Comparison of ENCODE assay signal across 18 cellular contexts in genomic region chr16:73846292-73846849, GRCh38.
DNase-seq lines count a peak whose midpoint lies in the region; TF ChIP-seq lines count a peak whose summit lies in the region.
"Had no signal": no experiment of that assay in that cellular context is flagged by ENCODE, and none has a peak within 500 bp of the region (broad histone marks: within the 10 kb centered on the region; RNA-seq: fewer than 3 reads in every experiment).

No MANE protein-coding gene starts in this region.

- no peaks in the 10 kb centered on the region for H3K36me3 Mint-ChIP-seq in activated CD4-positive, alpha-beta memory T cell treated with anti-CD3 and anti-CD28 coated beads, Interleukin-2, amount 10 ng/mL, durations not matched to agents 7 days and 5 days (ENCODE audit: low read depth)

- DNase-seq in DMS 273 treated with DMSO at 0.1 percent for 48 hours (lab: John Stamatoyannopoulos, UW) (peak; percentile 8), HEK293T (ENCODE audit: extremely low spot score) (peak; percentile 10), ascending aorta (ENCODE audit: low spot score in 2 of 2) (no peak), medulla oblongata (ENCODE audit: extremely low spot score) (peak; percentile 24), ACHN (no peak), GF-D8 (lab: John Stamatoyannopoulos, UW) (no peak)
- no peak for DNase-seq in stimulated activated CD4-positive, alpha-beta T cell treated with anti-CD3 and anti-CD28 coated beads, Interleukin-4, amount 100 ng/mL, for 24 hours
- DNase-seq in activated CD4-positive, alpha-beta memory T cell treated with anti-CD3 and anti-CD28 coated beads, Interleukin-2, amount 10 ng/mL, durations not matched to agents 7 days and 5 days, result no peak
- DNase-seq: activated T-cell treated with anti-CD3 and anti-CD28 coated beads, Interleukin-2, amount 50 U/mL, for 48 hours; kidney glomerular epithelial cell; ovary; small intestine; uterus had no signal

- POLR2A ChIA-PET in HEK293T (lab: Yijun Ruan, JAX), result no interaction called here
- POLR2A ChIA-PET in activated CD4-positive, alpha-beta memory T cell treated with anti-CD3 and anti-CD28 coated beads, Interleukin-2, amount 10 ng/mL, durations not matched to agents 7 days and 5 days (lab: Charles Lee), result no interaction called here

- no peak overlapping the region for H3K4me3 ChIP-seq in ascending aorta
- H3K4me3 ChIP-seq: BLaER1 treated with 17β-estradiol and CSF1 and Interleukin-3, amounts not matched to agents 10 nM and 100 nM; gastroesophageal sphincter; GM12878; mucosa of descending colon; ovary; uterus had no signal

- TF ChIP-seq CTCF in ascending aorta (IDR thresholded peaks at IDR 0.05), result peak in 2 of 3 experiments; percentile 4 to 34

- H3K4me1 Mint-ChIP-seq in activated CD4-positive, alpha-beta memory T cell treated with anti-CD3 and anti-CD28 coated beads, Interleukin-2, amount 10 ng/mL, durations not matched to agents 7 days and 5 days, result no peaks in the 10 kb centered on the region

- H3K27me3 ChIP-seq in ascending aorta, result no peaks in the 10 kb centered on the region
- H3K27me3 ChIP-seq: BLaER1 treated with 17β-estradiol and CSF1 and Interleukin-3, amounts not matched to agents 10 nM and 100 nM; ovary; uterus had no signal

- no peaks in the 10 kb centered on the region for H3K27me3 Mint-ChIP-seq in activated CD4-positive, alpha-beta memory T cell treated with anti-CD3 and anti-CD28 coated beads, Interleukin-2, amount 10 ng/mL, durations not matched to agents 7 days and 5 days

- H3K4me1 ChIP-seq in ascending aorta, result no peaks in the 10 kb centered on the region
- H3K4me1 ChIP-seq: gastroesophageal sphincter, uterus had no signal

- in situ Hi-C loops in ACHN (cut with HindIII; ENCODE audit: low pct_ligation_motif_present, low pct_unique_long_range_greater_than_20kb, low sequenced_read_pairs), result no loop called here

- CTCF ChIA-PET in HEK293T (lab: Yijun Ruan, JAX), result no interaction called here
- CTCF ChIA-PET in activated CD4-positive, alpha-beta memory T cell treated with anti-CD3 and anti-CD28 coated beads, Interleukin-2, amount 10 ng/mL, durations not matched to agents 7 days and 5 days (lab: Charles Lee), result no interaction called here

- H3K36me3 ChIP-seq in ascending aorta, result no peaks in the 10 kb centered on the region
- H3K36me3 ChIP-seq: BLaER1 treated with 17β-estradiol and CSF1 and Interleukin-3, amounts not matched to agents 10 nM and 100 nM; gastroesophageal sphincter; ovary; uterus had no signal

- intact Hi-C loops in ascending aorta (cut with DNase I), result no loop called here

- no peak overlapping the region for H3K27ac ChIP-seq in ascending aorta
- H3K27ac ChIP-seq: BLaER1 treated with 17β-estradiol and CSF1 and Interleukin-3, amounts not matched to agents 10 nM and 100 nM; gastroesophageal sphincter; ovary; uterus had no signal

- no peaks in the 10 kb centered on the region for H3K9me3 ChIP-seq in ascending aorta
- H3K9me3 ChIP-seq: BLaER1 treated with 17β-estradiol and CSF1 and Interleukin-3, amounts not matched to agents 10 nM and 100 nM; gastroesophageal sphincter; mucosa of descending colon; ovary; uterus had no signal

- H3K27ac Mint-ChIP-seq in activated CD4-positive, alpha-beta memory T cell treated with anti-CD3 and anti-CD28 coated beads, Interleukin-2, amount 10 ng/mL, durations not matched to agents 7 days and 5 days, result no peak overlapping the region
- H3K27ac Mint-ChIP-seq: stimulated activated naive CD8-positive, alpha-beta T cell treated with anti-CD3 and anti-CD28 coated beads, Interleukin-15, Interleukin-2, amounts not matched to agents 100 ng/mL and 50 ng/mL, for 24 hours had no signal

- no peak overlapping the region for H3K4me3 Mint-ChIP-seq in activated CD4-positive, alpha-beta memory T cell treated with anti-CD3 and anti-CD28 coated beads, Interleukin-2, amount 10 ng/mL, durations not matched to agents 7 days and 5 days
- H3K4me3 Mint-ChIP-seq: stimulated activated naive CD8-positive, alpha-beta T cell treated with anti-CD3 and anti-CD28 coated beads, Interleukin-15, Interleukin-2, amounts not matched to agents 100 ng/mL and 50 ng/mL, for 24 hours had no signal

- peaks cover 11% of the 10 kb centered on the region for H3K9me3 Mint-ChIP-seq in activated CD4-positive, alpha-beta memory T cell treated with anti-CD3 and anti-CD28 coated beads, Interleukin-2, amount 10 ng/mL, durations not matched to agents 7 days and 5 days
- H3K9me3 Mint-ChIP-seq: stimulated activated naive CD8-positive, alpha-beta T cell treated with anti-CD3 and anti-CD28 coated beads, Interleukin-15, Interleukin-2, amounts not matched to agents 100 ng/mL and 50 ng/mL, for 24 hours had no signal

TF ChIP-seq in HEK293T, 16 proteins besides CTCF, POLR2A, EP300 and RAD21:
- TF ChIP-seq TARDBP (IDR thresholded peaks at IDR 0.05), result no peak
- no peak for TF ChIP-seq ELF4 (IDR thresholded peaks at IDR 0.05)
- TF ChIP-seq PKNOX1 (IDR thresholded peaks at IDR 0.05), result no peak
- TF ChIP-seq L3MBTL2 (conservative IDR thresholded peaks at IDR 0.05), result no peak
- TF ChIP-seq ARNT (IDR thresholded peaks at IDR 0.05), result no peak
- TF ChIP-seq NFRKB (IDR thresholded peaks at IDR 0.05), result no peak
- no peak for TF ChIP-seq FOXK2 (IDR thresholded peaks at IDR 0.05)
- no peak for TF ChIP-seq CTBP1 (IDR thresholded peaks at IDR 0.05; ENCODE audit: borderline replicate concordance)
- TF ChIP-seq LEF1 (IDR thresholded peaks at IDR 0.05; ENCODE audit: borderline replicate concordance), result no peak
- TF ChIP-seq SP1 (IDR thresholded peaks at IDR 0.05), result no peak
- no peak for TF ChIP-seq FOXA1 (IDR thresholded peaks at IDR 0.05)
- no peak for TF ChIP-seq BHLHE40 (IDR thresholded peaks at IDR 0.05; ENCODE audit: borderline replicate concordance)
- TF ChIP-seq HDGF (IDR thresholded peaks at IDR 0.05; ENCODE audit: borderline replicate concordance), result no peak
- no peak for TF ChIP-seq ZNF384 (IDR thresholded peaks at IDR 0.05)
- TF ChIP-seq SUZ12 (IDR thresholded peaks at IDR 0.05), result no peak
- no peak for TF ChIP-seq FOXM1 (IDR thresholded peaks at IDR 0.05; ENCODE audit: borderline replicate concordance)

Comparison
In these comparisons a context has a peak if more than half of its experiments do, and no peak if none do; other contexts are left out.
1. DNase-seq: peak in DMS 273 treated with DMSO at 0.1 percent for 48 hours (single experiment), HEK293T (single experiment) and medulla oblongata (single experiment); none in ascending aorta (0 of 2), ACHN (single experiment), stimulated activated CD4-positive, alpha-beta T cell treated with anti-CD3 and anti-CD28 coated beads, Interleukin-4, amount 100 ng/mL, for 24 hours (single experiment), GF-D8 (single experiment) and activated CD4-positive, alpha-beta memory T cell treated with anti-CD3 and anti-CD28 coated beads, Interleukin-2, amount 10 ng/mL, durations not matched to agents 7 days and 5 days (single experiment).